Comparison of ENCODE assay signal across 8 cellular contexts in genomic region chr15:76196286-76196948, GRCh38.
A peak's percentile ranks its signal among the peaks of the same experiment; 100 is the strongest.
DNase-seq lines count a peak whose midpoint lies in the region; ATAC-seq lines count a peak whose summit lies in the region.

No MANE protein-coding gene starts in this region.

- peak; percentile 31 for ATAC-seq in left lobe of liver

- no peak overlapping the region for H3K27ac ChIP-seq in CD8-positive, alpha-beta memory T cell (ENCODE audit: low read depth, low read length)

- no peaks in the 10 kb centered on the region for H3K9me3 ChIP-seq in CD8-positive, alpha-beta memory T cell (ENCODE audit: low read length)

- no peaks in the 10 kb centered on the region for H3K36me3 Mint-ChIP-seq in CD8-positive, alpha-beta memory T cell

- H3K4me3 Mint-ChIP-seq in CD8-positive, alpha-beta memory T cell, result no peak overlapping the region

- no peaks in the 10 kb centered on the region for H3K36me3 ChIP-seq in CD8-positive, alpha-beta memory T cell (ENCODE audit: insufficient read depth, low read length)

- H3K9me3 Mint-ChIP-seq in CD8-positive, alpha-beta memory T cell, result no peaks in the 10 kb centered on the region

- H3K4me1 ChIP-seq in CD8-positive, alpha-beta memory T cell (ENCODE audit: insufficient read depth, low read length), result peaks cover 2% of the 10 kb centered on the region

- H3K27me3 ChIP-seq in CD8-positive, alpha-beta memory T cell (ENCODE audit: insufficient read depth, low read length, poor library complexity, severe bottlenecking), result no peaks in the 10 kb centered on the region

- CTCF ChIA-PET in CD8-positive, alpha-beta memory T cell (lab: Charles Lee), result no interaction called here

- peaks cover 10 to 11% of the 10 kb centered on the region in 2 donors for H3K27me3 Mint-ChIP-seq in CD8-positive, alpha-beta memory T cell

- H3K4me3 ChIP-seq in CD8-positive, alpha-beta memory T cell (ENCODE audit: low read length), result no peak overlapping the region

- H3K4me1 Mint-ChIP-seq in CD8-positive, alpha-beta memory T cell, result peaks cover 0 to 2% (median 0%) of the 10 kb centered on the region in 3 donors

- DNase-seq in GDM1 (lab: John Stamatoyannopoulos, UW), result peak; percentile 32
- DNase-seq in NCI-H82 treated with DMSO at 0.1 percent for 48 hours (lab: John Stamatoyannopoulos, UW; ENCODE audit: unreplicated experiment), result peak; percentile 75
- DNase-seq in cerebellum (ENCODE audit: low spot score), result peak; percentile 87
- DNase-seq in left lobe of liver (ENCODE audit: low spot score), result no peak
- DNase-seq in NCI-H748 treated with DMSO at 0.1 percent for 48 hours (lab: John Stamatoyannopoulos, UW), result no peak
- no peak for DNase-seq in activated CD4-positive, alpha-beta T cell treated with anti-CD3 and anti-CD28 coated beads for 1 hour
- DNase-seq in CD8-positive, alpha-beta memory T cell, result no peak
- DNase-seq in NCI-H146 treated with DMSO at 0.1 percent for 48 hours (lab: John Stamatoyannopoulos, UW; ENCODE audit: unreplicated experiment), result no peak

- POLR2A ChIA-PET in CD8-positive, alpha-beta memory T cell (lab: Charles Lee), result no interaction called here

- H3K27ac Mint-ChIP-seq in CD8-positive, alpha-beta memory T cell, result no peak overlapping the region

Comparison
In these comparisons a context has a peak if more than half of its experiments do, and no peak if none do; other contexts are left out.
1. DNase-seq: peak in GDM1 (single experiment), NCI-H82 treated with DMSO at 0.1 percent for 48 hours (single experiment) and cerebellum (single experiment); none in left lobe of liver (single experiment), NCI-H748 treated with DMSO at 0.1 percent for 48 hours (single experiment), activated CD4-positive, alpha-beta T cell treated with anti-CD3 and anti-CD28 coated beads for 1 hour (single experiment), CD8-positive, alpha-beta memory T cell (0 of 5) and NCI-H146 treated with DMSO at 0.1 percent for 48 hours (single experiment).